Comparison of ENCODE assay signal across 11 cellular contexts in genomic region chr22:17106785-17107546, GRCh38. TPM values are rescaled to one million over a fixed set of nuclear protein-coding genes. Genes with fewer than 3 reads are reported as not detected.
DNase-seq lines count a peak whose midpoint lies in the region; ATAC-seq lines count a peak whose summit lies in the region.
"Had no signal": no experiment of that assay in that cellular context is flagged by ENCODE, and none has a peak within 500 bp of the region (broad histone marks: within the 10 kb centered on the region; RNA-seq: fewer than 3 reads in every experiment).

No MANE protein-coding gene starts in this region.

- CTCF ChIA-PET in T-cell (lab: Charles Lee) = no interaction called here

- H3K27me3 Mint-ChIP-seq in T-cell = no peaks in the 10 kb centered on the region
- H3K27me3 Mint-ChIP-seq in stimulated activated naive B cell treated with anti-CD40 and anti-IgM and Interleukin-4, amounts not matched to agents 10 μg/mL and 1 μg/mL and 100 μg/mL, for 72 hours = no peaks in the 10 kb centered on the region

- peak overlapping the region; percentile 88 to 90 for H3K27ac Mint-ChIP-seq in T-cell
- H3K27ac Mint-ChIP-seq in stimulated activated naive B cell treated with anti-CD40 and anti-IgM and Interleukin-4, amounts not matched to agents 10 μg/mL and 1 μg/mL and 100 μg/mL, for 72 hours = peak overlapping the region; percentile 14

- H3K36me3 ChIP-seq in effector memory CD4-positive, alpha-beta T cell (ENCODE audit: control insufficient read depth, insufficient read depth, low read length) = peaks cover 68% of the 10 kb centered on the region

- H3K36me3 Mint-ChIP-seq in T-cell = peaks cover 39% of the 10 kb centered on the region
- H3K36me3 Mint-ChIP-seq in stimulated activated naive B cell treated with anti-CD40 and anti-IgM and Interleukin-4, amounts not matched to agents 10 μg/mL and 1 μg/mL and 100 μg/mL, for 72 hours = peaks cover 36 to 53% of the 10 kb centered on the region in 2 donors

- H3K4me3 Mint-ChIP-seq in T-cell = peak overlapping the region; percentile 61 to 74 (median 62)
- peak overlapping the region; percentile 13 to 30 for H3K4me3 Mint-ChIP-seq in stimulated activated naive B cell treated with anti-CD40 and anti-IgM and Interleukin-4, amounts not matched to agents 10 μg/mL and 1 μg/mL and 100 μg/mL, for 72 hours

- peak; percentile 64 to 77 (median 73) for ATAC-seq in T-cell (replicated peaks in 1 of 4)
- ATAC-seq in stimulated activated naive B cell treated with anti-CD40 and anti-IgM and Interleukin-4, amounts not matched to agents 10 μg/mL and 1 μg/mL and 100 μg/mL, for 72 hours (replicated peaks) = peak; percentile 86 to 88
- no peak for ATAC-seq in HG02870 (IDR thresholded peaks at IDR 0.05; ENCODE audit: unreplicated experiment)

- peaks cover 61 to 66% (median 61%) of the 10 kb centered on the region in 3 donors for H3K4me1 Mint-ChIP-seq in T-cell
- H3K4me1 Mint-ChIP-seq in stimulated activated naive B cell treated with anti-CD40 and anti-IgM and Interleukin-4, amounts not matched to agents 10 μg/mL and 1 μg/mL and 100 μg/mL, for 72 hours = peaks cover 6 to 23% of the 10 kb centered on the region in 2 donors

- H3K9me3 ChIP-seq in effector memory CD4-positive, alpha-beta T cell (ENCODE audit: control insufficient read depth, low read length) = no peaks in the 10 kb centered on the region

- H3K27ac ChIP-seq in effector memory CD4-positive, alpha-beta T cell (ENCODE audit: insufficient read depth, low read length, poor library complexity, severe bottlenecking) = no peak overlapping the region

- no peaks in the 10 kb centered on the region for H3K9me3 Mint-ChIP-seq in T-cell
- H3K9me3 Mint-ChIP-seq in stimulated activated naive B cell treated with anti-CD40 and anti-IgM and Interleukin-4, amounts not matched to agents 10 μg/mL and 1 μg/mL and 100 μg/mL, for 72 hours = no peaks in the 10 kb centered on the region

- peak; percentile 38 for DNase-seq in activated CD8-positive, alpha-beta memory T cell treated with anti-CD3 and anti-CD28 coated beads, Interleukin-2, amount 50 U/mL, for 4 hours
- DNase-seq in activated CD8-positive, alpha-beta memory T cell treated with anti-CD3 and anti-CD28 coated beads for 24 hours = no peak
- DNase-seq in T-cell (peak in 7 of 34 experiments; percentile 21 to 42 (median 33)), dedifferentiated amniotic fluid mesenchymal stem cell (ENCODE audit: extremely low spot score) (no peak), NCI-H2081 treated with DMSO at 0.1 percent for 48 hours (lab: John Stamatoyannopoulos, UW) (no peak)
- DNase-seq in effector memory CD4-positive, alpha-beta T cell = no peak
- no peak for DNase-seq in stimulated activated naive B cell treated with anti-CD40 and anti-IgM and Interleukin-4, amounts not matched to agents 10 μg/mL and 1 μg/mL and 100 μg/mL, for 72 hours
- DNase-seq: glutamatergic neuron, NCI-H345, nucleus accumbens had no signal

- H3K4me1 ChIP-seq in effector memory CD4-positive, alpha-beta T cell (ENCODE audit: control insufficient read depth, insufficient read depth, low read length, poor library complexity, severe bottlenecking) = peaks cover 7% of the 10 kb centered on the region

- POLR2A ChIA-PET in T-cell (lab: Charles Lee) = no interaction called here

- peak overlapping the region; percentile 8 for H3K4me3 ChIP-seq in effector memory CD4-positive, alpha-beta T cell (ENCODE audit: insufficient read depth, low read depth, low read length, poor library complexity, severe bottlenecking)

- no peaks in the 10 kb centered on the region for H3K27me3 ChIP-seq in effector memory CD4-positive, alpha-beta T cell (replicated peaks; ENCODE audit: control insufficient read depth, insufficient read depth, low read length, poor library complexity, severe bottlenecking)

RNA-seq across cellular contexts. Expression of gene TMEM121B, which starts 14.2 kb away (rescaled TPM):
- total RNA-seq in T-cell = under 1 TPM in 3 of 5 donors, not detected in 2; 0.13 to 0.19 (median 0.15) TPM

RNA-seq across cellular contexts. Expression of gene IL17RA, which starts 22.2 kb away (rescaled TPM):
- 10 to 100 TPM; 38.8 to 72.7 (median 61.8) TPM for total RNA-seq in T-cell

RNA-seq across cellular contexts. Expression of gene HDHD5, which starts 52.1 kb away (rescaled TPM):
- 10 to 100 TPM; 17.6 to 34.2 (median 30.1) TPM for total RNA-seq in T-cell
